1 cellular context compared by ENCODE assay signal in genomic region chr10:47339759-47340612, GRCh38.
TF ChIP-seq lines count a peak whose summit lies in the region.

No MANE protein-coding gene starts in this region.

TF ChIP-seq in H1, 55 proteins besides CTCF, POLR2A, EP300 and RAD21:
- TF ChIP-seq POLR2AphosphoS5 (IDR thresholded peaks at IDR 0.05; ENCODE audit: low read depth, low read length) (no peak), CBX5 (IDR thresholded peaks at IDR 0.05; ENCODE audit: low read depth, low read length) (no peak), EGR1 (IDR thresholded peaks at IDR 0.05; ENCODE audit: borderline replicate concordance, low read depth, low read length) (no peak), FOSL1 (IDR thresholded peaks at IDR 0.05; ENCODE audit: insufficient read depth, low read depth, low read length) (no peak), SP4 (IDR thresholded peaks at IDR 0.05; ENCODE audit: low read length) (no peak)
TF ChIP-seq in H1: peak in this region for 0.
